ENCODE assay signal across 15 cellular contexts in genomic region chr1:12301518-12302237, GRCh38.
DNase-seq lines count a peak whose midpoint lies in the region; ATAC-seq and TF ChIP-seq lines count a peak whose summit lies in the region.
"Had no signal": no experiment of that assay in that cellular context is flagged by ENCODE, and none has a peak within 500 bp of the region (broad histone marks: within the 10 kb centered on the region; RNA-seq: fewer than 3 reads in every experiment).

No MANE protein-coding gene starts in this region.

- H4K20me1 ChIP-seq in BLaER1: no peaks in the 10 kb centered on the region
- peaks cover 0 to 7% (median 0%) of the 10 kb centered on the region in 11 experiments; a peak in 3 of 22 replicates for H4K20me1 ChIP-seq in BLaER1 treated with 17β-estradiol and CSF1 and Interleukin-3, amounts not matched to agents 10 nM and 100 nM

- H3K9ac ChIP-seq in BLaER1: no peak overlapping the region
- no peak overlapping the region for H3K9ac ChIP-seq in BLaER1 treated with 17β-estradiol and CSF1 and Interleukin-3, amounts not matched to agents 10 nM and 100 nM
- H3K9ac ChIP-seq: GM23248 had no signal

- peaks cover 8% of the 10 kb centered on the region for H3K9me3 ChIP-seq in BLaER1
- peaks cover 7 to 17% (median 14%) of the 10 kb centered on the region in 11 experiments for H3K9me3 ChIP-seq in BLaER1 treated with 17β-estradiol and CSF1 and Interleukin-3, amounts not matched to agents 10 nM and 100 nM (replicated peaks in 1 of 11)
- no peaks in the 10 kb centered on the region for H3K9me3 ChIP-seq in right cardiac atrium (ENCODE audit: control insufficient read depth, low read length)
- H3K9me3 ChIP-seq in BE2C: no peaks in the 10 kb centered on the region
- H3K9me3 ChIP-seq: A549 had no signal

- H3K4me1 ChIP-seq in BLaER1 (peaks cover 13% of the 10 kb centered on the region), right cardiac atrium (ENCODE audit: control insufficient read depth, insufficient read depth, low read length) (no peaks in the 10 kb centered on the region), BE2C (no peaks in the 10 kb centered on the region)
- H3K4me1 ChIP-seq in BLaER1 treated with 17β-estradiol and CSF1 and Interleukin-3, amounts not matched to agents 10 nM and 100 nM: peaks cover 8 to 19% (median 13%) of the 10 kb centered on the region in 10 experiments; a peak in 19 of 20 replicates
- H3K4me1 ChIP-seq: A549 had no signal

- peaks cover 53% of the 10 kb centered on the region for H3K36me3 ChIP-seq in BLaER1
- H3K36me3 ChIP-seq in BLaER1 treated with 17β-estradiol and CSF1 and Interleukin-3, amounts not matched to agents 10 nM and 100 nM: peaks cover 64 to 97% (median 85%) of the 10 kb centered on the region in 11 experiments
- H3K36me3 ChIP-seq in BE2C: no peaks in the 10 kb centered on the region

- peak overlapping the region; percentile 76 for H3K4me2 ChIP-seq in BLaER1
- H3K4me2 ChIP-seq in BLaER1 treated with 17β-estradiol and CSF1 and Interleukin-3, amounts not matched to agents 10 nM and 100 nM: peak overlapping the region in 8 of 11 experiments; percentile 44 to 76 (median 53); a peak in 16 of 22 replicates
- H3K4me2 ChIP-seq: A549 had no signal

- H3K27ac ChIP-seq in BLaER1: no peak overlapping the region
- H3K27ac ChIP-seq in BLaER1 treated with 17β-estradiol and CSF1 and Interleukin-3, amounts not matched to agents 10 nM and 100 nM: no peak overlapping the region
- H3K27ac ChIP-seq in caudate nucleus (ENCODE audit: low read depth, low read length): peak overlapping the region; percentile 77
- no peak overlapping the region for H3K27ac ChIP-seq in right cardiac atrium (ENCODE audit: low read length)
- H3K27ac ChIP-seq: A549, GM23248 had no signal

- H3K4me3 ChIP-seq in BLaER1: no peak overlapping the region
- no peak overlapping the region for H3K4me3 ChIP-seq in BLaER1 treated with 17β-estradiol and CSF1 and Interleukin-3, amounts not matched to agents 10 nM and 100 nM
- no peak overlapping the region for H3K4me3 ChIP-seq in right cardiac atrium (ENCODE audit: low read length)
- H3K4me3 ChIP-seq in BE2C (ENCODE audit: low read depth, low read length): no peak overlapping the region
- H3K4me3 ChIP-seq: A549, GM12878, GM23248 had no signal

- intact Hi-C loops in right cardiac atrium (cut with DNase I): no loop called here

- ATAC-seq in right cardiac atrium: peak; percentile 29 to 51
- no peak for ATAC-seq in HG02678 (IDR thresholded peaks at IDR 0.05; ENCODE audit: unreplicated experiment)
- no peak for ATAC-seq in HG03460 (IDR thresholded peaks at IDR 0.05; ENCODE audit: unreplicated experiment)
- ATAC-seq: A549, GM12878, HCT116 had no signal

- WGBS in right cardiac atrium: 64% methylated on average over 8 of the region's 8 CpGs

- H3K27me3 ChIP-seq in BLaER1 (no peaks in the 10 kb centered on the region), right cardiac atrium (ENCODE audit: control insufficient read depth, insufficient read depth) (no peaks in the 10 kb centered on the region), BE2C (no peaks in the 10 kb centered on the region)
- H3K27me3 ChIP-seq in BLaER1 treated with 17β-estradiol and CSF1 and Interleukin-3, amounts not matched to agents 10 nM and 100 nM: no peaks in the 10 kb centered on the region

- no peak for TF ChIP-seq CTCF in BE2C (IDR thresholded peaks at IDR 0.05; ENCODE audit: low read depth, low read length)

- no peak for DNase-seq in caudate nucleus (lab: John Stamatoyannopoulos, UW)
- DNase-seq in right cardiac atrium: no peak
- no peak for DNase-seq in SIG-M5 treated with dmso at 0.1 percent for 504 hours (lab: John Stamatoyannopoulos, UW; ENCODE audit: unreplicated experiment)
- no peak for DNase-seq in BE2C
- DNase-seq: C1 segment of cervical spinal cord; CD4-positive, alpha-beta T cell; DMS79; GM23248 had no signal

Comparison
In these comparisons a context has a peak if more than half of its experiments do, and no peak if none do; other contexts are left out.
1. ATAC-seq: peak in right cardiac atrium (2 of 2); none in HG02678 (single experiment) and HG03460 (single experiment).